Comparison of ENCODE assay signal across 21 cellular contexts in genomic region chr7:27430115-27430514, GRCh38.
DNase-seq lines count a peak whose midpoint lies in the region; ATAC-seq and TF ChIP-seq lines count a peak whose summit lies in the region.
"Had no signal": no experiment of that assay in that cellular context is flagged by ENCODE, and none has a peak within 500 bp of the region (broad histone marks: within the 10 kb centered on the region; RNA-seq: fewer than 3 reads in every experiment).

No MANE protein-coding gene starts in this region.

- H3K27me3 ChIP-seq in DOHH2 (ENCODE audit: control insufficient read depth, low read length) (peaks cover 13% of the 10 kb centered on the region), trophoblast cell (ENCODE audit: insufficient read depth, low read length) (no peaks in the 10 kb centered on the region), suprapubic skin (no peaks in the 10 kb centered on the region)
- H3K27me3 ChIP-seq: BLaER1, MG63 had no signal

- H3K79me1 ChIP-seq in trophoblast cell (ENCODE audit: low read length): no peaks in the 10 kb centered on the region

- peak overlapping the region; percentile 75 for H3K9ac ChIP-seq in trophoblast cell (ENCODE audit: low read length)
- H3K9ac ChIP-seq: BLaER1 had no signal

- H3K4me3 ChIP-seq in DOHH2 (ENCODE audit: low read length): no peak overlapping the region
- no peak overlapping the region for H3K4me3 ChIP-seq in trophoblast cell (ENCODE audit: low read depth, low read length)
- H3K4me3 ChIP-seq in suprapubic skin: no peak overlapping the region
- H3K4me3 ChIP-seq: BLaER1, MG63 had no signal

- no peak overlapping the region for H2BK120ac ChIP-seq in trophoblast cell (ENCODE audit: insufficient read depth, low read length, poor library complexity)

- H3K4me2 ChIP-seq in DOHH2 (ENCODE audit: low read length) (peak overlapping the region; percentile 5), trophoblast cell (ENCODE audit: low read length) (no peak overlapping the region)
- H3K4me2 ChIP-seq: BLaER1 had no signal

- DNase-seq in NAMALWA (ENCODE audit: low spot score): peak; percentile 36
- DNase-seq in RPMI8226: peak; percentile 68
- DNase-seq in trophoblast cell: no peak
- DNase-seq in activated gamma-delta T cell (lab: John Stamatoyannopoulos, UW): no peak
- DNase-seq in suprapubic skin (ENCODE audit: low spot score in 2 of 2): no peak
- DNase-seq: CD4-positive, alpha-beta T cell; EL; GDM1; MG63; NCI-H1092; NCI-H1417 treated with DMSO at 0.1 percent for 48 hours; NCI-H1694 treated with DMSO at 0.1 percent for 48 hours; NCI-H2227 treated with DMSO at 0.1 percent for 48 hours; NCI-H526 treated with DMSO at 0.1 percent for 48 hours; SHP77; T-cell had no signal

- no peak overlapping the region for H3K23ac ChIP-seq in trophoblast cell (ENCODE audit: low read length)

- no peak overlapping the region for H3K18ac ChIP-seq in trophoblast cell (ENCODE audit: low read length)

- no peak overlapping the region for H4K91ac ChIP-seq in trophoblast cell (ENCODE audit: low read depth, low read length)

- no peak overlapping the region for H2AFZ ChIP-seq in trophoblast cell (ENCODE audit: insufficient read depth, low read length, poor library complexity)

- H4K8ac ChIP-seq in trophoblast cell (ENCODE audit: low read depth, low read length): no peak overlapping the region

- H3K9me2 ChIP-seq in DOHH2 (replicated peaks; ENCODE audit: control insufficient read depth, low read length): no peaks in the 10 kb centered on the region

- H2AK5ac ChIP-seq in trophoblast cell (ENCODE audit: low read length): no peak overlapping the region

- no peak overlapping the region for H2BK12ac ChIP-seq in trophoblast cell (ENCODE audit: low read length)

- no peak for ATAC-seq in GM21515 (IDR thresholded peaks at IDR 0.05; ENCODE audit: unreplicated experiment)
- ATAC-seq: T-cell had no signal

- no peak for TF ChIP-seq CTCF in DOHH2 (IDR thresholded peaks at IDR 0.05; ENCODE audit: low read depth, low read length, poor library complexity, severe bottlenecking)
- TF ChIP-seq CTCF in suprapubic skin (IDR thresholded peaks at IDR 0.05): no peak

- H3K9me3 ChIP-seq in DOHH2 (ENCODE audit: control insufficient read depth, insufficient read depth, low read length) (no peaks in the 10 kb centered on the region), trophoblast cell (ENCODE audit: insufficient read depth, low read depth, low read length) (peaks cover 5% of the 10 kb centered on the region), suprapubic skin (no peaks in the 10 kb centered on the region)
- H3K9me3 ChIP-seq: BLaER1, MG63 had no signal

- H3K14ac ChIP-seq in trophoblast cell (ENCODE audit: low read length): no peak overlapping the region

- no peaks in the 10 kb centered on the region for H3F3A ChIP-seq in DOHH2 (ENCODE audit: control insufficient read depth, insufficient read depth)

- no peak for TF ChIP-seq POLR2A in suprapubic skin (IDR thresholded peaks at IDR 0.05)

- no peaks in the 10 kb centered on the region for H3K36me3 ChIP-seq in DOHH2 (ENCODE audit: control insufficient read depth, low read length)
- H3K36me3 ChIP-seq in trophoblast cell (ENCODE audit: control insufficient read depth in 1 of 2, insufficient read depth in 2 of 2, low read length in 2 of 2): no peaks in the 10 kb centered on the region
- H3K36me3 ChIP-seq in suprapubic skin: no peaks in the 10 kb centered on the region
- H3K36me3 ChIP-seq: BLaER1, MG63 had no signal

- H3K4me1 ChIP-seq in DOHH2 (ENCODE audit: control insufficient read depth, low read length) (peaks cover 16% of the 10 kb centered on the region), trophoblast cell (ENCODE audit: control insufficient read depth in 1 of 2, insufficient read depth in 2 of 2, low read length in 2 of 2) (no peaks in the 10 kb centered on the region), suprapubic skin (no peaks in the 10 kb centered on the region)

- no peak overlapping the region for H3K4ac ChIP-seq in trophoblast cell (ENCODE audit: low read depth, low read length)

- H4K20me1 ChIP-seq in DOHH2 (ENCODE audit: control insufficient read depth, insufficient read depth, low read depth, low read length): no peaks in the 10 kb centered on the region
- H4K20me1 ChIP-seq: BLaER1 had no signal

- no peak for TF ChIP-seq EP300 in suprapubic skin (IDR thresholded peaks at IDR 0.05)

- H2BK5ac ChIP-seq in trophoblast cell (ENCODE audit: low read depth, low read length, poor library complexity): no peak overlapping the region

- no peak overlapping the region for H4K12ac ChIP-seq in trophoblast cell (ENCODE audit: low read depth, low read length)

- no CpG with 5 or more reads among the region's 2 CpGs for WGBS in trophoblast cell (ENCODE audit: extremely low coverage, insufficient coverage, insufficient read length)
- 82% methylated on average over 2 of the region's 2 CpGs for WGBS in suprapubic skin

- H3K27ac ChIP-seq in DOHH2 (ENCODE audit: low read depth, low read length) (no peak overlapping the region), trophoblast cell (ENCODE audit: low read depth, low read length) (no peak overlapping the region), suprapubic skin (no peak overlapping the region)
- H3K27ac ChIP-seq: BLaER1, HL-60, RWPE1 had no signal

- H3K79me2 ChIP-seq in DOHH2 (ENCODE audit: control insufficient read depth, low read length) (no peaks in the 10 kb centered on the region), trophoblast cell (ENCODE audit: control insufficient read depth, insufficient read depth, low read length, poor library complexity) (no peaks in the 10 kb centered on the region)

Comparison
In these comparisons a context has a peak if more than half of its experiments do, and no peak if none do; other contexts are left out.
1. DNase-seq: peak in NAMALWA (single experiment) and RPMI8226 (single experiment); none in trophoblast cell (0 of 2), activated gamma-delta T cell (single experiment) and suprapubic skin (0 of 2).